Comparison of ENCODE assay signal across 1 cellular context in genomic region chr6:33200234-33201146, GRCh38.
A peak's percentile ranks its signal among the peaks of the same experiment; 100 is the strongest.
TF ChIP-seq lines count a peak whose summit lies in the region.

TSS of gene RXRB (minus strand) at chr6:33200665. CDS start at chr6:33200476, 189 bp downstream.
TSS of gene SLC39A7 (plus strand) at chr6:33200867. CDS start at chr6:33201246, 379 bp downstream.

TF ChIP-seq in A549, 52 proteins besides CTCF, POLR2A, EP300 and RAD21 (continued from another document):
- TF ChIP-seq HES2 (IDR thresholded peaks at IDR 0.05) (no peak), TP53 (CRISPR knock-in tag; IDR thresholded peaks at IDR 0.05) (no peak), ZSCAN20 (CRISPR knock-in tag; IDR thresholded peaks at IDR 0.05) (no peak), SREBF2 (IDR thresholded peaks at IDR 0.05) (no peak), USF2 (IDR thresholded peaks at IDR 0.05) (no peak), MAZ (IDR thresholded peaks at IDR 0.05; ENCODE audit: borderline replicate concordance, low read depth, low read length) (no peak), TFCP2L1 (CRISPR knock-in tag; IDR thresholded peaks at IDR 0.05) (no peak), CHD4 (IDR thresholded peaks at IDR 0.05; ENCODE audit: borderline replicate concordance) (no peak), REST (IDR thresholded peaks at IDR 0.05) (peak; percentile 92), FOXS1 (CRISPR knock-in tag; IDR thresholded peaks at IDR 0.05) (no peak), ELK1 (IDR thresholded peaks at IDR 0.05; ENCODE audit: low read depth, low read length) (no peak), CBX8 (IDR thresholded peaks at IDR 0.05) (no peak), BCL3 (IDR thresholded peaks at IDR 0.05) (peak; percentile 11; the same call in 1 of the 3 replicates), CHD2 (IDR thresholded peaks at IDR 0.05; ENCODE audit: low read length, partially characterized antibody) (peak; percentile 95), POLR2AphosphoS2 (conservative IDR thresholded peaks at IDR 0.05; ENCODE audit: low read length) (no peak), HOXB5 (CRISPR knock-in tag; IDR thresholded peaks at IDR 0.05) (no peak), EHMT2 (IDR thresholded peaks at IDR 0.05; ENCODE audit: low read depth) (no peak), HMGXB4 (CRISPR knock-in tag; IDR thresholded peaks at IDR 0.05; ENCODE audit: borderline replicate concordance) (0 out of 2 replicates have a peak, but pooled peaks have one; percentile 14), RARB (CRISPR knock-in tag; IDR thresholded peaks at IDR 0.05) (no peak), FOSL2 (IDR thresholded peaks at IDR 0.05) (no peak), FOSL2 (CRISPR knock-in tag; IDR thresholded peaks at IDR 0.05) (no peak), KDM1A (IDR thresholded peaks at IDR 0.05; ENCODE audit: low read depth) (no peak), HEYL (CRISPR knock-in tag; IDR thresholded peaks at IDR 0.05) (no peak)
